10 cellular contexts compared by ENCODE assay signal in the genomic region with DNA sequence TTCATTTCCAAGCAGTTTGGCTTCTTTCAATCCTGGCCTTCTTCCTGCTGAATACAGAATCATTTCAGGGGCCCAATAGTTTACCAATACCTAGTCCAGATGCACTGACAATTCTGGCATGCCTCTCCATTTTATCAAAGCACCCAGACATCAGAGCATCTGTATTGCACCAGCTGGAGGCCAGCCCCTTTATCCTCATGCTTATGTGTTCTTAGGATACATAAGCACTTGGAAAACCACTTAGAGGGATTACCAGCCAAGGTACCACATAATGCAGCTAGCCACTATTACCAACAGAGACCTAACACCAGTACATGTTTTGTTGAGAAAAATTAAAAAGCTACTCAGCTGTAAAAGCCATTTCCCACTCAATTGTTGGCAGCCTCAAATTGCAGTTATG.
"Had no signal": no experiment of that assay in that cellular context is flagged by ENCODE, and none has a peak within 500 bp of the region (broad histone marks: within the 10 kb centered on the region; RNA-seq: fewer than 3 reads in every experiment).

No MANE protein-coding gene starts in this region.

- H3K36me3 ChIP-seq: neural progenitor cell, ovary, suprapubic skin had no signal

- DNase-seq: activated CD4-positive, alpha-beta T cell treated with anti-CD3 and anti-CD28 coated beads, Interleukin-2, amount 10 ng/mL, durations not matched to agents 7 days and 5 days; activated CD4-positive, CD25-positive, alpha-beta regulatory T cell; activated CD8-positive, alpha-beta memory T cell treated with anti-CD3 and anti-CD28 coated beads for 24 hours; activated naive CD8-positive, alpha-beta T cell treated with anti-CD3 and anti-CD28 coated beads for 36 hours; midbrain; ovary had no signal

- H3K9me3 ChIP-seq: ovary, suprapubic skin had no signal

- H3K27ac ChIP-seq: coronary artery, neural progenitor cell, ovary, suprapubic skin had no signal

- H3K4me3 ChIP-seq: coronary artery, lung, neural progenitor cell, ovary, suprapubic skin had no signal

- H3K4me2 ChIP-seq: neural progenitor cell had no signal

- H3K9ac ChIP-seq: neural progenitor cell had no signal

- H2AFZ ChIP-seq: neural progenitor cell had no signal

- H3K27me3 ChIP-seq: neural progenitor cell, ovary, suprapubic skin had no signal
